ENCODE assay signal across 21 cellular contexts in genomic region chr22:23122216-23122957, GRCh38. TPM values are rescaled to one million over a fixed set of nuclear protein-coding genes. Genes with fewer than 3 reads are reported as not detected.
"Had no signal": no experiment of that assay in that cellular context is flagged by ENCODE, and none has a peak within 500 bp of the region (broad histone marks: within the 10 kb centered on the region; RNA-seq: fewer than 3 reads in every experiment).

No MANE protein-coding gene starts in this region.

- DNase-seq: activated CD4-positive, alpha-beta T cell treated with anti-CD3 and anti-CD28 coated beads for 4 hours; activated CD8-positive, alpha-beta T cell treated with anti-CD3 and anti-CD28 coated beads for 36 hours; activated naive CD4-positive, alpha-beta T cell treated with Interleukin-2 at 50 U/mL for 16 hours; activated naive CD8-positive, alpha-beta T cell treated with anti-CD3 and anti-CD28 coated beads, Interleukin-2, amount 10 ng/mL, durations not matched to agents 7 days and 5 days; activated T-cell treated with anti-CD3 and anti-CD28 coated beads, Interleukin-2, amount 50 U/mL, for 1 hour; body of pancreas; colonic mucosa; gastrocnemius medialis; heart right ventricle; kidney glomerular epithelial cell; mesendoderm; natural killer cell; retina; stimulated activated CD4-positive, alpha-beta T cell treated with anti-CD3 and anti-CD28 coated beads, Interleukin-12 subunit alpha, Interleukin-12 subunit beta, amount 100 ng/mL, for 4 hours; stimulated activated CD4-positive, alpha-beta T cell treated with anti-CD3 and anti-CD28 coated beads, Interleukin-1b, Interleukin-23, amount 100 ng/mL, for 48 hours; stimulated activated CD8-positive, alpha-beta memory T cell treated with anti-CD3 and anti-CD28 coated beads, Interleukin-4, amount 100 ng/mL, for 48 hours; stimulated activated naive CD4-positive, alpha-beta T cell had no signal

- H3K27me3 Mint-ChIP-seq: activated CD8-positive, alpha-beta T cell treated with anti-CD3 and anti-CD28 coated beads for 36 hours had no signal

- H3K4me3 Mint-ChIP-seq: activated CD8-positive, alpha-beta T cell treated with anti-CD3 and anti-CD28 coated beads for 36 hours; activated naive CD8-positive, alpha-beta T cell treated with anti-CD3 and anti-CD28 coated beads, Interleukin-2, amount 10 ng/mL, durations not matched to agents 7 days and 5 days; natural killer cell; WTC11 had no signal

- H3K36me3 Mint-ChIP-seq: natural killer cell, WTC11 had no signal

- H3K9me3 Mint-ChIP-seq: activated CD8-positive, alpha-beta T cell treated with anti-CD3 and anti-CD28 coated beads for 36 hours; activated naive CD8-positive, alpha-beta T cell treated with anti-CD3 and anti-CD28 coated beads, Interleukin-2, amount 10 ng/mL, durations not matched to agents 7 days and 5 days; activated T-helper 2 cell treated with anti-CD3 and anti-CD28 coated beads, Interferon-gamma antibody, Interleukin-2, Interleukin-4, amounts not matched to agents 10 μg/mL and 5 μg/mL and 100 μg/mL, durations not matched to agents 14 hours and 24 hours and 36 hours; natural killer cell; WTC11 had no signal

- ATAC-seq: activated CD8-positive, alpha-beta T cell treated with anti-CD3 and anti-CD28 coated beads for 36 hours; body of pancreas; gastrocnemius medialis; heart right ventricle; WTC11 had no signal

- H3K27ac Mint-ChIP-seq: activated CD8-positive, alpha-beta T cell treated with anti-CD3 and anti-CD28 coated beads for 36 hours; activated naive CD8-positive, alpha-beta T cell treated with anti-CD3 and anti-CD28 coated beads, Interleukin-2, amount 10 ng/mL, durations not matched to agents 7 days and 5 days; activated T-helper 2 cell treated with anti-CD3 and anti-CD28 coated beads, Interferon-gamma antibody, Interleukin-2, Interleukin-4, amounts not matched to agents 10 μg/mL and 5 μg/mL and 100 μg/mL, durations not matched to agents 14 hours and 24 hours and 36 hours; natural killer cell; WTC11 had no signal

- H3K9me3 ChIP-seq: body of pancreas, colonic mucosa, gastrocnemius medialis, heart right ventricle, tibial nerve had no signal

RNA-seq across cellular contexts. Expression of gene RSPH14, which starts 19.4 kb away (rescaled TPM):
- total RNA-seq: activated CD8-positive, alpha-beta T cell treated with anti-CD3 and anti-CD28 coated beads for 36 hours; activated T-helper 2 cell treated with anti-CD3 and anti-CD28 coated beads, Interferon-gamma antibody, Interleukin-2, Interleukin-4, amounts not matched to agents 10 μg/mL and 5 μg/mL and 100 μg/mL, durations not matched to agents 14 hours and 24 hours and 36 hours; cardiac septum; gastrocnemius medialis; WTC11 had no signal

RNA-seq across cellular contexts. Expression of gene RAB36, which starts 22.9 kb away (rescaled TPM):
- total RNA-seq: activated T-helper 2 cell treated with anti-CD3 and anti-CD28 coated beads, Interferon-gamma antibody, Interleukin-2, Interleukin-4, amounts not matched to agents 10 μg/mL and 5 μg/mL and 100 μg/mL, durations not matched to agents 14 hours and 24 hours and 36 hours had no signal
